Comparison of ENCODE assay signal across 7 cellular contexts in genomic region chr22:31059663-31060062, GRCh38. TPM values are rescaled to one million over a fixed set of nuclear protein-coding genes. Genes with fewer than 3 reads are reported as not detected.
DNase-seq lines count a peak whose midpoint lies in the region; ATAC-seq and TF ChIP-seq lines count a peak whose summit lies in the region.
"Not testable (repeated sequence)": the region's sequence is repeated elsewhere in the genome, so short reads cannot be mapped to it uniquely, and the experiment has no call there.

No MANE protein-coding gene starts in this region.

- not testable (repeated sequence) for H2BK15ac ChIP-seq in mesenchymal stem cell (ENCODE audit: low read depth, poor library complexity, severe bottlenecking)

- not testable (repeated sequence) for H3K9ac ChIP-seq in mesenchymal stem cell (ENCODE audit: low read length)

- not testable (repeated sequence) for H3K27me3 Mint-ChIP-seq in nephron progenitor cell (ENCODE audit: low read depth, poor library complexity)

- not testable (repeated sequence) for H3K23ac ChIP-seq in mesenchymal stem cell (ENCODE audit: low read length in 2 of 2)

- H3K4me1 Mint-ChIP-seq in nephron progenitor cell, result peaks cover 42% of the 10 kb centered on the region
- not testable (repeated sequence) for H3K4me1 Mint-ChIP-seq in stimulated activated effector memory CD8-positive, alpha-beta T cell treated with anti-CD3 and anti-CD28 coated beads, Interleukin-12 subunit alpha, Interleukin-12 subunit beta, amount 100 ng/mL, for 72 hours

- not testable (repeated sequence) for H2BK5ac ChIP-seq in mesenchymal stem cell (ENCODE audit: low read depth, low read length, poor library complexity, severe bottlenecking)

- peak overlapping the region; percentile 42 for H3K27ac Mint-ChIP-seq in nephron progenitor cell
- H3K27ac Mint-ChIP-seq in stimulated activated effector memory CD8-positive, alpha-beta T cell treated with anti-CD3 and anti-CD28 coated beads, Interleukin-12 subunit alpha, Interleukin-12 subunit beta, amount 100 ng/mL, for 72 hours, result not testable (repeated sequence)

- not testable (repeated sequence) for H3K4me3 Mint-ChIP-seq in nephron progenitor cell; stimulated activated effector memory CD8-positive, alpha-beta T cell treated with anti-CD3 and anti-CD28 coated beads, Interleukin-12 subunit alpha, Interleukin-12 subunit beta, amount 100 ng/mL, for 72 hours

- peaks cover 14% of the 10 kb centered on the region for H3K4me1 ChIP-seq in mesenchymal stem cell (ENCODE audit: control insufficient read depth, insufficient read depth, low read depth, low read length)

- ATAC-seq in stimulated activated effector memory CD8-positive, alpha-beta T cell treated with anti-CD3 and anti-CD28 coated beads, Interleukin-12 subunit alpha, Interleukin-12 subunit beta, amount 100 ng/mL, for 72 hours, result peak; percentile 36

- WGBS in mesenchymal stem cell, result 49% methylated on average over 6 of the region's 6 CpGs

- not testable (repeated sequence) for H3K9me3 Mint-ChIP-seq in nephron progenitor cell; stimulated activated effector memory CD8-positive, alpha-beta T cell treated with anti-CD3 and anti-CD28 coated beads, Interleukin-12 subunit alpha, Interleukin-12 subunit beta, amount 100 ng/mL, for 72 hours

- not testable (repeated sequence) for H3K9me3 ChIP-seq in mesenchymal stem cell (ENCODE audit: control insufficient read depth, low read length)

- H3K4me2 ChIP-seq in mesenchymal stem cell (ENCODE audit: low read length, poor library complexity, severe bottlenecking), result not testable (repeated sequence)

- TF ChIP-seq CTCF in fibroblast of villous mesenchyme (IDR thresholded peaks at IDR 0.05; ENCODE audit: insufficient read depth, low read depth, low read length); nephron progenitor cell (IDR thresholded peaks at IDR 0.05): not testable (repeated sequence)

- not testable (repeated sequence) for H3K79me1 ChIP-seq in mesenchymal stem cell (replicated peaks; ENCODE audit: low read length, poor library complexity, severe bottlenecking)

- peak overlapping the region; percentile 5 for H2BK120ac ChIP-seq in mesenchymal stem cell (ENCODE audit: low read depth, low read length)

- not testable (repeated sequence) for H3K14ac ChIP-seq in mesenchymal stem cell (ENCODE audit: low read length in 2 of 2)

- H2AFZ ChIP-seq in mesenchymal stem cell (ENCODE audit: low read depth, low read length), result peak overlapping the region; percentile 58

- H2AK5ac ChIP-seq in mesenchymal stem cell (ENCODE audit: low read length, severe bottlenecking), result not testable (repeated sequence)

- not testable (repeated sequence) for H3K36me3 Mint-ChIP-seq in nephron progenitor cell (ENCODE audit: low read depth); stimulated activated effector memory CD8-positive, alpha-beta T cell treated with anti-CD3 and anti-CD28 coated beads, Interleukin-12 subunit alpha, Interleukin-12 subunit beta, amount 100 ng/mL, for 72 hours

- H3K27me3 ChIP-seq in mesenchymal stem cell (ENCODE audit: control insufficient read depth in 1 of 2, insufficient read depth in 1 of 2, low read length in 2 of 2), result not testable (repeated sequence)

- H4K8ac ChIP-seq in mesenchymal stem cell (ENCODE audit: low read length), result peak overlapping the region; percentile 27

- H2BK12ac ChIP-seq in mesenchymal stem cell (ENCODE audit: low read length in 2 of 2), result peak overlapping the region in 1 of 2 experiments; percentile 95

- H3K4me3 ChIP-seq in fibroblast of villous mesenchyme (ENCODE audit: low read depth, low read length); mesenchymal stem cell (ENCODE audit: insufficient read depth in 1 of 2, low read depth in 1 of 2, low read length in 2 of 2): not testable (repeated sequence)

- peak overlapping the region in 1 of 2 experiments; percentile 35 for H3K4ac ChIP-seq in mesenchymal stem cell (ENCODE audit: low read depth in 1 of 2, low read length in 2 of 2)

- not testable (repeated sequence) for H3K27ac ChIP-seq in mesenchymal stem cell (ENCODE audit: low read length, poor library complexity, severe bottlenecking)

- DNase-seq in ELF-1 (ENCODE audit: low read depth, low spot score) (peak; percentile 75), RPMI7951 (ENCODE audit: low read depth) (peak; percentile 43), amniotic epithelial cell (ENCODE audit: low read depth) (peak; percentile 86), fibroblast of villous mesenchyme (ENCODE audit: low read depth) (peak; percentile 81), mesenchymal stem cell (peak; percentile 80)
- not testable (repeated sequence) for DNase-seq in nephron progenitor cell; stimulated activated effector memory CD8-positive, alpha-beta T cell treated with anti-CD3 and anti-CD28 coated beads, Interleukin-12 subunit alpha, Interleukin-12 subunit beta, amount 100 ng/mL, for 72 hours (ENCODE audit: low spot score in 2 of 2)

- H3K36me3 ChIP-seq in mesenchymal stem cell (ENCODE audit: control insufficient read depth in 1 of 2, insufficient read depth in 2 of 2, low read depth in 1 of 2, low read length in 2 of 2), result not testable (repeated sequence)

- H3K18ac ChIP-seq in mesenchymal stem cell (ENCODE audit: low read depth in 1 of 2, low read length in 2 of 2), result not testable (repeated sequence)

- H4K91ac ChIP-seq in mesenchymal stem cell (ENCODE audit: low read length), result peak overlapping the region; percentile 80

RNA-seq across cellular contexts. Expression of gene SMTN, which starts 21.5 kb away (rescaled TPM):
- 53.9 and 72.3 TPM in 2 replicates for total RNA-seq in RPMI7951 (2014; rRNA removed; shearing (Covaris generic))
- total RNA-seq in fibroblast of villous mesenchyme, result 75.7 and 94.1 TPM in 2 replicates
- 71.2 TPM for polyA plus RNA-seq in mesenchymal stem cell (2013, experiment 1 of 2)
- polyA plus RNA-seq in mesenchymal stem cell (2013, experiment 2 of 2), result 67.2 TPM

RNA-seq across cellular contexts. Expression of gene SELENOM, which starts 47.7 kb away (rescaled TPM):
- total RNA-seq in RPMI7951 (2014; rRNA removed; shearing (Covaris generic)), result 26.2 and 28.1 TPM in 2 replicates
- 152 and 155 TPM in 2 replicates for total RNA-seq in fibroblast of villous mesenchyme
- 278 TPM for polyA plus RNA-seq in mesenchymal stem cell (2013, experiment 1 of 2)
- polyA plus RNA-seq in mesenchymal stem cell (2013, experiment 2 of 2), result 285 TPM
